Comparison of ENCODE assay signal across 22 cellular contexts in genomic region chr13:97548736-97549135, GRCh38.
"Had no signal": no experiment of that assay in that cellular context is flagged by ENCODE, and none has a peak within 500 bp of the region (broad histone marks: within the 10 kb centered on the region; RNA-seq: fewer than 3 reads in every experiment).

No MANE protein-coding gene starts in this region.

- DNase-seq: activated CD4-positive, alpha-beta T cell treated with anti-CD3 and anti-CD28 coated beads for 48 hours; activated CD4-positive, alpha-beta T cell treated with anti-CD3 and anti-CD28 coated beads, Interleukin-2, amount 50 U/mL, for 4 hours; activated CD4-positive, CD25-positive, alpha-beta regulatory T cell treated with anti-CD3 and anti-CD28 coated beads, Interleukin-2, amount 50 U/mL, for 72 hours; activated CD8-positive, alpha-beta memory T cell treated with anti-CD3 and anti-CD28 coated beads, Interleukin-2, amount 50 U/mL, for 48 hours; activated CD8-positive, alpha-beta T cell treated with anti-CD3 and anti-CD28 coated beads, Interleukin-2, amount 10 ng/mL, durations not matched to agents 7 days and 5 days; activated naive CD4-positive, alpha-beta T cell; activated T-cell treated with anti-CD3 and anti-CD28 coated beads, Interleukin-2, amount 50 U/mL, for 1 hour; aorta; KG1; MV-4-11; NCI-H1417 treated with DMSO at 0.1 percent for 48 hours; NCI-H1694; NCI-H2029; NCI-H2107; NCI-H510A treated with DMSO at 0.1 percent for 48 hours; Peyer's patch; SHP77; T-helper 17 cell; T-helper 9 cell had no signal

- ATAC-seq: activated CD8-positive, alpha-beta T cell treated with anti-CD3 and anti-CD28 coated beads, Interleukin-2, amount 10 ng/mL, durations not matched to agents 7 days and 5 days; T-helper 17 cell; WTC11 had no signal

- H3K4me1 ChIP-seq: breast epithelium, Peyer's patch, SJSA1 had no signal

- H3K4me3 ChIP-seq: Peyer's patch, SJSA1 had no signal

- H3K9me3 ChIP-seq: breast epithelium, Peyer's patch, SJSA1 had no signal

- H3K27ac ChIP-seq: SJSA1 had no signal

- H3K36me3 ChIP-seq: breast epithelium, Peyer's patch, SJSA1 had no signal

- H3K27me3 ChIP-seq: breast epithelium, Peyer's patch, SJSA1 had no signal
